In genomic region chr1:223007935-223008334, GRCh38 we compare ENCODE assay signal across 26 cellular contexts.
"Had no signal": no experiment of that assay in that cellular context is flagged by ENCODE, and none has a peak within 500 bp of the region (broad histone marks: within the 10 kb centered on the region; RNA-seq: fewer than 3 reads in every experiment).

No MANE protein-coding gene starts in this region.

- DNase-seq: activated CD4-positive, alpha-beta T cell treated with anti-CD3 and anti-CD28 coated beads for 48 hours; activated CD4-positive, alpha-beta T cell treated with anti-CD3 and anti-CD28 coated beads, Interleukin-2, amount 50 U/mL, for 48 hours; activated CD8-positive, alpha-beta memory T cell treated with anti-CD3 and anti-CD28 coated beads for 24 hours; activated effector memory CD4-positive, alpha-beta T cell treated with Interleukin-2 at 50 U/mL for 16 hours; activated naive CD4-positive, alpha-beta T cell treated with Interleukin-2 at 50 U/mL for 16 hours; aorta; effector CD8-positive, alpha-beta T cell; left colon; mesendoderm; natural killer cell; ovary; retina; stimulated activated CD4-positive, alpha-beta T cell treated with anti-CD3 and anti-CD28 coated beads, Interleukin-15, amount 100 ng/mL, for 24 hours; stimulated activated CD4-positive, alpha-beta T cell treated with anti-CD3 and anti-CD28 coated beads, Interleukin-2, amount 100 ng/mL, for 24 hours; stimulated activated naive B cell treated with anti-CD40 and anti-IgM and Interleukin-4, amounts not matched to agents 10 μg/mL and 1 μg/mL and 100 μg/mL, for 72 hours; stomach; T-helper 9 cell had no signal

- H3K27me3 ChIP-seq: body of pancreas, ovary, stomach had no signal

- FAIRE-seq: colon, frontal cortex, keratinocyte, TTC549 had no signal

- H3K4me1 ChIP-seq: body of pancreas had no signal

- H3K9me3 ChIP-seq: body of pancreas, neutrophil, ovary, stomach had no signal

- H3K27ac ChIP-seq: body of pancreas, neutrophil, ovary, stomach, VCaP had no signal

- ATAC-seq: activated CD4-positive, CD25-positive, alpha-beta regulatory T cell treated with anti-CD3 and anti-CD28 coated beads, Interleukin-2, amount 50 U/mL, for 24 hours; body of pancreas; left colon; stimulated activated naive B cell treated with anti-CD40 and anti-IgM and Interleukin-4, amounts not matched to agents 10 μg/mL and 1 μg/mL and 100 μg/mL, for 72 hours had no signal

- H3K36me3 ChIP-seq: neutrophil, ovary had no signal

- H3K4me3 ChIP-seq: body of pancreas, lung, ovary, stomach had no signal
